ENCODE assay signal across 8 cellular contexts in genomic region chr11:117985953-117986887, GRCh38. TPM values are rescaled to one million over a fixed set of nuclear protein-coding genes. Genes with fewer than 3 reads are reported as not detected.
A peak's percentile ranks its signal among the peaks of the same experiment; 100 is the strongest.
DNase-seq lines count a peak whose midpoint lies in the region; ATAC-seq and TF ChIP-seq lines count a peak whose summit lies in the region.

Gene IL10RA (plus strand): TSS chr11:117986394. CDS start chr11:117986468, 74 bp downstream.

- CTCF ChIA-PET in CD4-positive, alpha-beta T cell (lab: Charles Lee): interaction anchor here (1.5 to 5.3 kb wide), 5 partner anchors 14 to 179 kb away, joined by 5 to 37 read pairs (median 19); no protein-coding TSS in a partner anchor
- CTCF ChIA-PET in PC-3 (lab: Charles Lee): no interaction called here

- H4K20me1 ChIP-seq in PC-3 (ENCODE audit: low read length) (no peaks in the 10 kb centered on the region), osteoblast (ENCODE audit: insufficient read depth, low read length) (no peaks in the 10 kb centered on the region)

- ATAC-seq in CD4-positive, alpha-beta T cell (ENCODE audit: poor library complexity): peak; percentile 72
- ATAC-seq in GM19043 (IDR thresholded peaks at IDR 0.05; ENCODE audit: low read depth, unreplicated experiment): peak; percentile 90
- peak; percentile 89 for ATAC-seq in HG03432 (IDR thresholded peaks at IDR 0.05; ENCODE audit: unreplicated experiment)
- ATAC-seq in PC-3: peak; percentile 33; the same call in 1 of the 2 replicates
- no peak for ATAC-seq in thoracic aorta (ENCODE audit: insufficient number of reproducible peaks, low FRiP score, low read depth)

- no peaks in the 10 kb centered on the region for H3K4me1 ChIP-seq in PC-3 (ENCODE audit: insufficient read depth, low read length)
- H3K4me1 ChIP-seq in osteoblast (ENCODE audit: insufficient read depth, low read length): no peaks in the 10 kb centered on the region
- H3K4me1 ChIP-seq in thoracic aorta (ENCODE audit: control insufficient read depth in 1 of 2, low read depth in 2 of 2): no peaks in the 10 kb centered on the region

- H3K9me3 ChIP-seq in CD4-positive, alpha-beta T cell (ENCODE audit: control insufficient read depth, low read length): no peaks in the 10 kb centered on the region
- no peaks in the 10 kb centered on the region for H3K9me3 ChIP-seq in PC-3 (ENCODE audit: low read length)
- H3K9me3 ChIP-seq in osteoblast (ENCODE audit: low read depth, low read length): no peaks in the 10 kb centered on the region
- H3K9me3 ChIP-seq in thoracic aorta: no peaks in the 10 kb centered on the region

- H3K4me2 ChIP-seq in PC-3 (ENCODE audit: low read length) (peak within 1 kb of the TSS; percentile 43), osteoblast (ENCODE audit: insufficient read depth, low read length) (peak within 1 kb of the TSS; percentile 57)

- peaks cover 49% of the 10 kb centered on the region for H3K36me3 Mint-ChIP-seq in CD4-positive, alpha-beta T cell (ENCODE audit: low read depth)
- no peaks in the 10 kb centered on the region for H3K36me3 Mint-ChIP-seq in glutamatergic neuron (ENCODE audit: unreplicated experiment)

- no peaks in the 10 kb centered on the region for H3K9me2 ChIP-seq in PC-3 (replicated peaks; ENCODE audit: low read length)

- H2AFZ ChIP-seq in PC-3 (ENCODE audit: low read length) (no peak within 1 kb of the TSS), osteoblast (ENCODE audit: low read length) (peak within 1 kb of the TSS; percentile 65)

- H3K9ac ChIP-seq in PC-3 (ENCODE audit: low read length): no peak within 1 kb of the TSS

- no peaks in the 10 kb centered on the region for H3F3A ChIP-seq in PC-3 (ENCODE audit: low read length, unreplicated experiment)

- peak within 1 kb of the TSS; percentile 87 for H3K27ac Mint-ChIP-seq in CD4-positive, alpha-beta T cell
- H3K27ac Mint-ChIP-seq in glutamatergic neuron (ENCODE audit: unreplicated experiment): peak within 1 kb of the TSS; percentile 22

- intact Hi-C loops in CD4-positive, alpha-beta T cell (cut with DNase I, micrococcal nuclease): loop anchor here (2.0 to 5.0 kb wide), 4 partner anchors 17 to 169 kb away; no protein-coding TSS in a partner anchor
- intact Hi-C loops in PC-3 (cut with micrococcal nuclease): no loop called here

- H3K9me3 Mint-ChIP-seq in CD4-positive, alpha-beta T cell: no peaks in the 10 kb centered on the region
- H3K9me3 Mint-ChIP-seq in glutamatergic neuron (ENCODE audit: unreplicated experiment): peaks cover 6% of the 10 kb centered on the region

- H3K4me3 Mint-ChIP-seq in CD4-positive, alpha-beta T cell: peak within 1 kb of the TSS; percentile 90
- H3K4me3 Mint-ChIP-seq in glutamatergic neuron (ENCODE audit: unreplicated experiment): peak within 1 kb of the TSS; percentile 88

- H3K27me3 Mint-ChIP-seq in CD4-positive, alpha-beta T cell: no peaks in the 10 kb centered on the region
- H3K27me3 Mint-ChIP-seq in glutamatergic neuron (ENCODE audit: unreplicated experiment): peaks cover 13% of the 10 kb centered on the region

- H3K79me2 ChIP-seq in PC-3 (ENCODE audit: low read length): no peaks in the 10 kb centered on the region
- no peaks in the 10 kb centered on the region for H3K79me2 ChIP-seq in osteoblast (ENCODE audit: insufficient read depth, low read length)

- POLR2A ChIA-PET in CD4-positive, alpha-beta T cell (lab: Charles Lee): interaction anchor here (0.6 to 24.2 kb wide), 15 partner anchors 9 to 1344 kb away, joined by 3 to 392 read pairs (median 9); no protein-coding TSS in a partner anchor
- POLR2A ChIA-PET in PC-3 (lab: Charles Lee; ENCODE audit: unreplicated experiment): no interaction called here

- H3K4me1 Mint-ChIP-seq in CD4-positive, alpha-beta T cell (ENCODE audit: low read depth): peaks cover 72% of the 10 kb centered on the region
- peaks cover 11% of the 10 kb centered on the region for H3K4me1 Mint-ChIP-seq in glutamatergic neuron (ENCODE audit: low read depth, unreplicated experiment)

- no peaks in the 10 kb centered on the region for H3K27me3 ChIP-seq in CD4-positive, alpha-beta T cell (ENCODE audit: control insufficient read depth, insufficient read depth, low read length)
- H3K27me3 ChIP-seq in PC-3 (ENCODE audit: low read length) (peaks cover 89% of the 10 kb centered on the region), osteoblast (ENCODE audit: insufficient read depth, low read length) (peaks cover 26% of the 10 kb centered on the region), thoracic aorta (replicated peaks; ENCODE audit: insufficient read depth) (no peaks in the 10 kb centered on the region)

- H3K36me3 ChIP-seq in PC-3 (ENCODE audit: low read depth, low read length) (no peaks in the 10 kb centered on the region), osteoblast (ENCODE audit: insufficient read depth, low read length) (no peaks in the 10 kb centered on the region), thoracic aorta (no peaks in the 10 kb centered on the region)

- no peak for TF ChIP-seq CTCF in CD4-positive, alpha-beta T cell (IDR thresholded peaks at IDR 0.05)
- TF ChIP-seq CTCF in PC-3 (conservative IDR thresholded peaks at IDR 0.05; ENCODE audit: low read depth, low read length) (no peak), glutamatergic neuron (IDR thresholded peaks at IDR 0.05; ENCODE audit: partially characterized antibody, unreplicated experiment) (no peak), osteoblast (IDR thresholded peaks at IDR 0.05; ENCODE audit: extremely low read depth, low read depth, low read length) (no peak), thoracic aorta (IDR thresholded peaks at IDR 0.05) (no peak)

- no TSS peak for BruUV-seq in PC-3 (replicated peaks; lab: Mats Ljungman, UMichigan)

- H3K27ac ChIP-seq in CD4-positive, alpha-beta T cell (ENCODE audit: low read depth, low read length): peak within 1 kb of the TSS; percentile 93
- H3K27ac ChIP-seq in PC-3 (ENCODE audit: low read length) (no peak within 1 kb of the TSS), osteoblast (ENCODE audit: low read depth, low read length) (no peak within 1 kb of the TSS), thoracic aorta (peak within 1 kb of the TSS in 1 of 2 donors; percentile 55)

- H3K4me3 ChIP-seq in PC-3 (ENCODE audit: low read length) (0 out of 2 replicates have a peak within 1 kb of the TSS, but pooled peaks have one; percentile 7), osteoblast (ENCODE audit: insufficient read depth, low read length) (peak within 1 kb of the TSS; percentile 60), thoracic aorta (peak within 1 kb of the TSS; percentile 70)

- DNase-seq in CD4-positive, alpha-beta T cell: peak; percentile 57 to 87 (median 76)
- DNase-seq in PC-3 (no peak), glutamatergic neuron (peak; percentile 87), osteoblast (ENCODE audit: insufficient read length, low spot score, missing footprints) (peak; percentile 96), thoracic aorta (ENCODE audit: low spot score) (no peak)
- peak; percentile 94 for DNase-seq in activated effector memory CD4-positive, alpha-beta T cell treated with anti-CD3 and anti-CD28 coated beads, Interleukin-2, amount 50 U/mL, for 16 hours

RNA-seq across cellular contexts. Expression of gene IL10RA, which starts in this region (rescaled TPM):
- total RNA-seq in CD4-positive, alpha-beta T cell: 100 to 1,000 TPM; 193 to 203 TPM
- total RNA-seq in PC-3 (2014; rRNA removed): not detected in 2 replicates
- total RNA-seq in glutamatergic neuron (ENCODE audit: unreplicated experiment): 5.8 TPM
- total RNA-seq in osteoblast: 1.1 TPM in 1 of 2 replicates, not detected in the other
- 10 to 100 TPM; 36.4 to 72.6 TPM for total RNA-seq in thoracic aorta

Comparison
In these comparisons a context has a peak if more than half of its experiments do, and no peak if none do; other contexts are left out.
1. Peak in ATAC-seq, H3K4me3 ChIP-seq and H3K4me2 ChIP-seq in PC-3; RNA of the gene not detected or under 1 TPM.
2. DNase-seq: peak in CD4-positive, alpha-beta T cell (10 of 10), activated effector memory CD4-positive, alpha-beta T cell treated with anti-CD3 and anti-CD28 coated beads, Interleukin-2, amount 50 U/mL, for 16 hours (single experiment), glutamatergic neuron (single experiment) and osteoblast (single experiment); none in PC-3 (single experiment) and thoracic aorta (single experiment).
3. H3K4me3 ChIP-seq: peak in every context shown above with its lines; median percentile 70 in thoracic aorta; 60 in osteoblast; 7 in PC-3.